Comparison of ENCODE assay signal across 1 cellular context in genomic region chr10:45594276-45595157, GRCh38.
A peak's percentile ranks its signal among the peaks of the same experiment; 100 is the strongest.
TF ChIP-seq lines count a peak whose summit lies in the region.

No MANE protein-coding gene starts in this region.

TF ChIP-seq in HepG2, 621 proteins besides CTCF, POLR2A, EP300 and RAD21 (continued from another document and continues in another):
- peak; percentile 79; the same call in 1 of the 2 replicates for TF ChIP-seq THAP7 (CRISPR knock-in tag; IDR thresholded peaks at IDR 0.05)
- TF ChIP-seq MEIS2 (CRISPR knock-in tag; IDR thresholded peaks at IDR 0.05): peak; percentile 66
- TF ChIP-seq JARID2 (CRISPR knock-in tag; IDR thresholded peaks at IDR 0.05; ENCODE audit: insufficient replicate concordance): peak; percentile 61
- TF ChIP-seq MLXIP (CRISPR knock-in tag; IDR thresholded peaks at IDR 0.05; ENCODE audit: borderline replicate concordance): no peak
- peak; percentile 83; the same call in 1 of the 2 replicates for TF ChIP-seq REL (CRISPR knock-in tag; conservative IDR thresholded peaks at IDR 0.05)
- peak; percentile 87 for TF ChIP-seq IKZF5 (CRISPR knock-in tag; IDR thresholded peaks at IDR 0.05)
- no peak for TF ChIP-seq SRF (IDR thresholded peaks at IDR 0.05; ENCODE audit: low read depth, low read length)
- TF ChIP-seq RFXANK (CRISPR knock-in tag; IDR thresholded peaks at IDR 0.05): no peak; the same call in 1 of the 2 replicates
- peak; percentile 77 for TF ChIP-seq RXRB (CRISPR knock-in tag; IDR thresholded peaks at IDR 0.05; ENCODE audit: borderline replicate concordance)
- peak; percentile 43; the same call in 1 of the 2 replicates for TF ChIP-seq AFF4 (CRISPR knock-in tag; IDR thresholded peaks at IDR 0.05)
- no peak for TF ChIP-seq CENPX (CRISPR knock-in tag; IDR thresholded peaks at IDR 0.05)
- no peak for TF ChIP-seq HNRNPK (IDR thresholded peaks at IDR 0.05; ENCODE audit: low read depth, low read length, poor library complexity, severe bottlenecking)
- TF ChIP-seq CREBL2 (CRISPR knock-in tag; IDR thresholded peaks at IDR 0.05; ENCODE audit: borderline replicate concordance): peak; percentile 86; the same call in 1 of the 2 replicates
- TF ChIP-seq PPARG (CRISPR knock-in tag; conservative IDR thresholded peaks at IDR 0.05): peak; percentile 54
- no peak for TF ChIP-seq AGO2 (optimal IDR thresholded peaks at IDR 0.05; ENCODE audit: low read depth, low read length)
- TF ChIP-seq TRIM22 (IDR thresholded peaks at IDR 0.05): no peak
- peak; percentile 97 for TF ChIP-seq KMT2B (CRISPR knock-in tag; IDR thresholded peaks at IDR 0.05)
- TF ChIP-seq ZNF143 (CRISPR knock-in tag; IDR thresholded peaks at IDR 0.05): peak; percentile 43; the same call in 1 of the 2 replicates
- TF ChIP-seq CCAR2 (optimal IDR thresholded peaks at IDR 0.05; ENCODE audit: low read depth, low read length): no peak
- no peak for TF ChIP-seq MTF1 (CRISPR knock-in tag; IDR thresholded peaks at IDR 0.05)
- TF ChIP-seq TRIM24 (CRISPR knock-in tag; IDR thresholded peaks at IDR 0.05): no peak
- 0 out of 2 replicates have a peak, but pooled peaks have one; percentile 36 for TF ChIP-seq ZBTB14 (CRISPR knock-in tag; IDR thresholded peaks at IDR 0.05)
- peak; percentile 89 for TF ChIP-seq GABPB1 (CRISPR knock-in tag; IDR thresholded peaks at IDR 0.05)
- no peak for TF ChIP-seq SP1 (IDR thresholded peaks at IDR 0.05)
- peak; percentile 93 for TF ChIP-seq SP1 (CRISPR knock-in tag; IDR thresholded peaks at IDR 0.05)
- TF ChIP-seq SSRP1 (CRISPR knock-in tag; IDR thresholded peaks at IDR 0.05): no peak
- TF ChIP-seq ZNF503 (CRISPR knock-in tag; IDR thresholded peaks at IDR 0.05): peak; percentile 68; the same call in 1 of the 2 replicates
- TF ChIP-seq ZNF24 (IDR thresholded peaks at IDR 0.05): no peak
- peak; percentile 88 for TF ChIP-seq ZNF792 (CRISPR knock-in tag; IDR thresholded peaks at IDR 0.05)
- no peak for TF ChIP-seq CEBPB (IDR thresholded peaks at IDR 0.05; ENCODE audit: borderline replicate concordance, low read depth, low read length)
- TF ChIP-seq ZNF124 (CRISPR knock-in tag; IDR thresholded peaks at IDR 0.05): peak; percentile 54; the same call in 1 of the 2 replicates
- no peak for TF ChIP-seq GLI4 (CRISPR knock-in tag; IDR thresholded peaks at IDR 0.05; ENCODE audit: borderline replicate concordance)
- peak; percentile 95 for TF ChIP-seq POGZ (CRISPR knock-in tag; IDR thresholded peaks at IDR 0.05)
- no peak for TF ChIP-seq ATF7 (IDR thresholded peaks at IDR 0.05)
- TF ChIP-seq ATF7 (CRISPR knock-in tag; IDR thresholded peaks at IDR 0.05): peak; percentile 54; the same call in 1 of the 2 replicates
- peak; percentile 61; the same call in 1 of the 2 replicates for TF ChIP-seq HCFC1 (IDR thresholded peaks at IDR 0.05; ENCODE audit: low read depth, low read length)
- TF ChIP-seq ELK4 (CRISPR knock-in tag; IDR thresholded peaks at IDR 0.05; ENCODE audit: borderline replicate concordance): no peak
- TF ChIP-seq PRDM4 (CRISPR knock-in tag; IDR thresholded peaks at IDR 0.05; ENCODE audit: borderline replicate concordance): 0 out of 2 replicates have a peak, but pooled peaks have one; percentile 60
- no peak for TF ChIP-seq ZNF468 (CRISPR knock-in tag; IDR thresholded peaks at IDR 0.05)
- TF ChIP-seq ZNF3 (CRISPR knock-in tag; IDR thresholded peaks at IDR 0.05): no peak
- peak; percentile 98 for TF ChIP-seq SIN3A (IDR thresholded peaks at IDR 0.05; ENCODE audit: borderline replicate concordance, low read depth, low read length)
- no peak for TF ChIP-seq CBX2 (IDR thresholded peaks at IDR 0.05; ENCODE audit: low read depth, low read length)
- TF ChIP-seq CBX2 (CRISPR knock-in tag; IDR thresholded peaks at IDR 0.05; ENCODE audit: low read depth): no peak
- TF ChIP-seq ZNF563 (CRISPR knock-in tag; IDR thresholded peaks at IDR 0.05): peak; percentile 73; the same call in 1 of the 2 replicates
- no peak for TF ChIP-seq MTA3 (CRISPR knock-in tag; IDR thresholded peaks at IDR 0.05)
